Comparison of ENCODE assay signal across 9 cellular contexts in the genomic region with DNA sequence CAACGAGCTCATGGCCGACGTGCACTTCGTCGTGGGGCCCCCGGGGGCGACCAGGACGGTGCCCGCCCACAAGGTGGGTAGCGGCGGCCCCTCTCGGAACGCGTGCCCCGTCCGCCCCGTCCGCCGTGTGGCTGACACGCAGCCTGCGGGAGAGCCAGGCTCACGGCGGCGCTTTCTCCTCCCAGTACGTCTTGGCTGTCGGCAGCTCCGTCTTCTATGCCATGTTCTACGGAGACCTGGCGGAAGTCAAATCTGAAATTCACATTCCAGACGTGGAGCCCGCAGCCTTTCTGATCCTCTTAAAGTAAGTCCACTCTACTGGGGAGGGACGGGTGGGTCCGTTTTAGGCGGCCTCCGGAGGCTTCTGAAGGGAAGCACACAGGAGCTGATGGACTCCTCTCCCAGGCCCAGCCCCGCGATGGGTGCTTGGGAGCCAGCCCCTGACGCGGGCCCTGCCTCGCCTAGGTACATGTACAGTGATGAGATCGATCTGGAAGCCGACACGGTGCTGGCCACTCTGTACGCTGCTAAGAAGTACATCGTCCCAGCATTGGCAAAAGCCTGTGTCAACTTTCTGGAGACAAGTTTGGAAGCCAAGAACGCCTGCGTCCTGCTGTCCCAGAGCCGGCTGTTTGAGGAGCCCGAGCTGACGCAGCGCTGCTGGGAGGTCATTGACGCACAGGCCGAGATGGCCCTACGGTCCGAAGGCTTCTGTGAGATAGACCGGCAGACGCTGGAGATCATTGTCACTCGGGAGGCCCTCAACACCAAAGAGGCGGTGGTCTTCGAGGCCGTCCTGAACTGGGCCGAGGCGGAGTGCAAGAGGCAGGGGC. TPM values are rescaled to one million over a fixed set of nuclear protein-coding genes. Genes with fewer than 3 reads are reported as not detected.
A peak's percentile ranks its signal among the peaks of the same experiment; 100 is the strongest.
DNase-seq lines count a peak whose midpoint lies in the region; ATAC-seq, FAIRE-seq and TF ChIP-seq lines count a peak whose summit lies in the region.
"Had no signal": no experiment of that assay in that cellular context is flagged by ENCODE, and none has a peak within 500 bp of the region (broad histone marks: within the 10 kb centered on the region; RNA-seq: fewer than 3 reads in every experiment).

No MANE protein-coding gene starts in this region.

- TF ChIP-seq CTCF in 22Rv1 (IDR thresholded peaks at IDR 0.05) (no peak), breast epithelium (IDR thresholded peaks at IDR 0.05) (no peak), lung (IDR thresholded peaks at IDR 0.05; ENCODE audit: control extremely low read depth, extremely low read depth) (no peak)

- H3K4me1 ChIP-seq in breast epithelium (peaks cover 8 to 10% of the 10 kb centered on the region in 2 donors), lung (ENCODE audit: control insufficient read depth in 2 of 2, insufficient read depth in 2 of 2, low read length in 2 of 2) (peaks cover 2 to 13% of the 10 kb centered on the region in 2 donors), urinary bladder (ENCODE audit: insufficient read depth) (peaks cover 3% of the 10 kb centered on the region)

- H3K9me3 ChIP-seq in breast epithelium (no peaks in the 10 kb centered on the region), lung (ENCODE audit: control insufficient read depth in 2 of 2, insufficient read depth in 1 of 2, low read length in 1 of 2) (no peaks in the 10 kb centered on the region)

- WGBS in lung, 2 donors, result 54 to 63% methylated on average over 61 to 63 of the region's 63 CpGs
- WGBS in urinary bladder, result 40% methylated on average over 63 of the region's 63 CpGs

- no peak for TF ChIP-seq POLR2A in breast epithelium (IDR thresholded peaks at IDR 0.05)

- FAIRE-seq in RCC 7860 (lab: Jason Lieb, UNC), result no peak
- FAIRE-seq: endometrium had no signal

- ATAC-seq in HG02798 (IDR thresholded peaks at IDR 0.05; ENCODE audit: poor library complexity, unreplicated experiment) (peak; percentile 1), lung (ENCODE audit: insufficient read depth, low FRiP score) (no peak)

- intact Hi-C loops in breast epithelium (cut with DNase I; ENCODE audit: low total_unique reads), result loop anchor here (10.0 kb wide), 1 partner anchor 65 kb away; a partner anchor contains a TSS

- peak overlapping the region; percentile 51 to 88 (median 67) for H3K4me3 ChIP-seq in breast epithelium
- H3K4me3 ChIP-seq in lung, result peak overlapping the region; percentile 69
- H3K4me3 ChIP-seq in urinary bladder (ENCODE audit: low read depth, low read length), result peak overlapping the region; percentile 74

- no peaks in the 10 kb centered on the region for H3K27me3 ChIP-seq in breast epithelium
- no peaks in the 10 kb centered on the region for H3K27me3 ChIP-seq in lung (ENCODE audit: control insufficient read depth, insufficient read depth)

- no peaks in the 10 kb centered on the region for H3K36me3 ChIP-seq in breast epithelium
- H3K36me3 ChIP-seq in lung (ENCODE audit: control insufficient read depth in 2 of 2, insufficient read depth in 2 of 2, low read length in 2 of 2), result peaks cover 0 to 39% of the 10 kb centered on the region in 2 donors
- no peaks in the 10 kb centered on the region for H3K36me3 ChIP-seq in urinary bladder (ENCODE audit: insufficient read depth)

- DNase-seq in breast epithelium (ENCODE audit: low spot score in 2 of 2) (no peak), lung (ENCODE audit: low spot score) (no peak), 8988T (no peak), RCC 7860 (ENCODE audit: low spot score) (no peak)
- DNase-seq in activated CD4-positive, CD25-positive, alpha-beta regulatory T cell treated with anti-CD3 and anti-CD28 coated beads, Interleukin-2, amount 50 U/mL, for 72 hours, result no peak

- H3K27ac ChIP-seq in 22Rv1 (peak overlapping the region; percentile 87), breast epithelium (peak overlapping the region; percentile 79 to 99), lung (ENCODE audit: low read depth in 1 of 2, low read length in 1 of 2) (peak overlapping the region; percentile 90 to 91), urinary bladder (ENCODE audit: low read depth) (peak overlapping the region; percentile 76)

RNA-seq across cellular contexts. Expression of a gene that starts 1.1 kb away (rescaled TPM):
- total RNA-seq in breast epithelium, result 10 to 100 TPM; 37.0 to 86.1 (median 41.0) TPM
- total RNA-seq in lung, result 10 to 100 TPM; 44.2 to 51.4 TPM
- polyA plus RNA-seq in lung, result 10 to 100 TPM; 30.9 to 54.1 TPM
- total RNA-seq in urinary bladder, result 28.6 TPM
- polyA plus RNA-seq in urinary bladder, result 40.6 TPM

RNA-seq across cellular contexts. Expression of a gene that starts 51.4 kb away (rescaled TPM):
- 10 to 100 TPM; 30.2 to 45.6 (median 38.6) TPM for total RNA-seq in breast epithelium
- 10 to 100 TPM; 44.0 to 55.3 TPM for total RNA-seq in lung
- 10 to 100 TPM; 14.2 to 30.4 TPM for polyA plus RNA-seq in lung
- 30.9 TPM for total RNA-seq in urinary bladder
- polyA plus RNA-seq in urinary bladder, result 19.3 TPM
